Comparison of ENCODE assay signal across 27 cellular contexts in genomic region chr17:45977976-45978626, GRCh38. TPM values are rescaled to one million over a fixed set of nuclear protein-coding genes. Genes with fewer than 3 reads are reported as not detected.
"Had no signal": no experiment of that assay in that cellular context is flagged by ENCODE, and none has a peak within 500 bp of the region (broad histone marks: within the 10 kb centered on the region; RNA-seq: fewer than 3 reads in every experiment).

No MANE protein-coding gene starts in this region.

- FAIRE-seq: endothelial cell of umbilical vein, small intestine had no signal

- H3K4me1 Mint-ChIP-seq: endodermal cell; naive thymus-derived CD4-positive, alpha-beta T cell; stimulated activated naive CD8-positive, alpha-beta T cell treated with anti-CD3 and anti-CD28 coated beads, Interleukin-15, amount 100 ng/mL, for 72 hours had no signal

- H3K27ac ChIP-seq: coronary artery, hepatocyte, neutrophil, right atrium auricular region, testis, tibial nerve had no signal

- H3K27me3 ChIP-seq: hepatocyte, right atrium auricular region, testis, tibial nerve had no signal

- H3K4me2 ChIP-seq: hepatocyte had no signal

- H3K9me3 Mint-ChIP-seq: endodermal cell; nephron progenitor cell; stimulated activated memory B cell treated with anti-CD40 and anti-IgM and Interleukin-4, amounts not matched to agents 10 μg/mL and 1 μg/mL and 100 μg/mL, for 72 hours; stimulated activated naive CD8-positive, alpha-beta T cell treated with anti-CD3 and anti-CD28 coated beads, Interleukin-15, amount 100 ng/mL, for 72 hours had no signal

- H3K4me1 ChIP-seq: testis, tibial nerve had no signal

- H3K4me3 Mint-ChIP-seq: endodermal cell; naive thymus-derived CD4-positive, alpha-beta T cell; nephron progenitor cell; stimulated activated memory B cell treated with anti-CD40 and anti-IgM and Interleukin-4, amounts not matched to agents 10 μg/mL and 1 μg/mL and 100 μg/mL, for 72 hours; stimulated activated naive CD8-positive, alpha-beta T cell treated with anti-CD3 and anti-CD28 coated beads, Interleukin-15, amount 100 ng/mL, for 72 hours had no signal

- H3K27me3 Mint-ChIP-seq: stimulated activated memory B cell treated with anti-CD40 and anti-IgM and Interleukin-4, amounts not matched to agents 10 μg/mL and 1 μg/mL and 100 μg/mL, for 72 hours; stimulated activated naive CD8-positive, alpha-beta T cell treated with anti-CD3 and anti-CD28 coated beads, Interleukin-15, amount 100 ng/mL, for 72 hours had no signal

- H3K27ac Mint-ChIP-seq: endodermal cell; naive thymus-derived CD4-positive, alpha-beta T cell; nephron progenitor cell; stimulated activated memory B cell treated with anti-CD40 and anti-IgM and Interleukin-4, amounts not matched to agents 10 μg/mL and 1 μg/mL and 100 μg/mL, for 72 hours; stimulated activated naive CD8-positive, alpha-beta T cell treated with anti-CD3 and anti-CD28 coated beads, Interleukin-15, amount 100 ng/mL, for 72 hours had no signal

- H3K4me3 ChIP-seq: coronary artery, hepatocyte, right atrium auricular region, testis, tibial nerve had no signal

- DNase-seq: effector CD4-positive, alpha-beta T cell; endodermal cell; erythroblast; foreskin melanocyte; head of caudate nucleus; kidney glomerular epithelial cell; mesendoderm; naive thymus-derived CD4-positive, alpha-beta T cell; nephron progenitor cell; small intestine; stimulated activated CD4-positive, alpha-beta T cell treated with anti-CD3 and anti-CD28 coated beads, Interleukin-4, amount 100 ng/mL, for 1 hour; stimulated activated naive CD8-positive, alpha-beta T cell treated with anti-CD3 and anti-CD28 coated beads, Interleukin-15, amount 100 ng/mL, for 72 hours; testis had no signal

- ATAC-seq: naive thymus-derived CD4-positive, alpha-beta T cell; stimulated activated memory B cell treated with anti-CD40 and anti-IgM and Interleukin-4, amounts not matched to agents 10 μg/mL and 1 μg/mL and 100 μg/mL, for 72 hours; stimulated activated naive CD8-positive, alpha-beta T cell treated with anti-CD3 and anti-CD28 coated beads, Interleukin-15, amount 100 ng/mL, for 72 hours had no signal

- H3K36me3 Mint-ChIP-seq: naive thymus-derived CD4-positive, alpha-beta T cell; stimulated activated memory B cell treated with anti-CD40 and anti-IgM and Interleukin-4, amounts not matched to agents 10 μg/mL and 1 μg/mL and 100 μg/mL, for 72 hours had no signal

- H3K9me3 ChIP-seq: neutrophil, right atrium auricular region, testis, tibial nerve had no signal

- H2AFZ ChIP-seq: hepatocyte had no signal

- H3K36me3 ChIP-seq: neutrophil, right atrium auricular region had no signal

RNA-seq across cellular contexts. Expression of gene STH, which starts 20.9 kb away (rescaled TPM):
- total RNA-seq: dermis microvascular lymphatic vessel endothelial cell; endodermal cell; endothelial cell of umbilical vein; hepatocyte; liver; lung microvascular endothelial cell; mononuclear cell; naive thymus-derived CD4-positive, alpha-beta T cell; osteocyte; right atrium auricular region; subcutaneous adipose tissue; tibial nerve; ureter had no signal
- polyA plus RNA-seq: endothelial cell of umbilical vein; hepatocyte; liver; naive thymus-derived CD4-positive, alpha-beta T cell; small intestine had no signal
